In the genomic region with DNA sequence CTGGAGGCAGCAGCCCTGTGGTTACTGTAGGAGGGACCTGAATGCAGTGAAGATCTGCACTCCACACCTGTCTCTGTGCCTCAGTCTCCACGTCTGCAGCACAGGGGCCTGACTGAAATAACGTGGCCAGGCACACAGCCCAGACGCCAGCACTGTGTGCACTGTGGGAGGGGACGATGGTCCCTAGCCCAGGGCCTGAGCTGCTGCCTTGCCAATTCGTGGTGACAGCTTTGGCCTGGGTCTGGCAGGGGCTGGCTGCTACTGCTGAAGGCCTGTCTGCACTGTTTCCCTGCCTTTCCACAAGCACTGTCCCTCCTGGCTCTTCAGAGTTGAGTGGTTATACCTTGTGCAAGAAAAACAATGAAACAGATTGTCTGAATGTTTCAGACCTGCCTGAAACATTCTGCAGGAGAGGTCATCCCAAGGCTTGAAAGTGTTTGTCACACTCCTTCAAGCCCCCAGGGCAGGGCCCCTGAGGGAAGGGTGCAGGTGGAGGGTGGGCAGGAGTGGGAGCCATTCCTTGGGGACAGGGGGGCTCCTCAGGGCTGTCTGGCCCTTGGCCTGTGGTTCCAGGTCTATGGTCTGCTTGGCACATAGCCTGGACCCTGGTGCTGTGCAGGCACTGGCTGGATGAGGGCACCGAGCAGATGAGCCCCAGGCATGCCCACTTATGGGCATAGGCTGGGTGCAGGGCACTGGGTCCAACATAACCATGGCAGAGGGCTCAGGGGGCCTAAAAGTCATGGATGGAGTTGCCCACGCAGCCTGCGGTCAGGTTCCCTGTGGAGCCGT, we compare ENCODE assay signal across 18 cellular contexts. TPM values are rescaled to one million over a fixed set of nuclear protein-coding genes. Genes with fewer than 3 reads are reported as not detected.
A peak's percentile ranks its signal among the peaks of the same experiment; 100 is the strongest.
DNase-seq lines count a peak whose midpoint lies in the region; ATAC-seq and TF ChIP-seq lines count a peak whose summit lies in the region.
"Had no signal": no experiment of that assay in that cellular context is flagged by ENCODE, and none has a peak within 500 bp of the region (broad histone marks: within the 10 kb centered on the region; RNA-seq: fewer than 3 reads in every experiment).

No MANE protein-coding gene starts in this region.

- no peaks in the 10 kb centered on the region for H3K27me3 Mint-ChIP-seq in CD4-positive, CD25-positive, alpha-beta regulatory T cell
- H3K27me3 Mint-ChIP-seq in WTC11 (ENCODE audit: low read depth) (no peaks in the 10 kb centered on the region), natural killer cell (ENCODE audit: low read depth in 2 of 2) (no peaks in the 10 kb centered on the region)
- H3K27me3 Mint-ChIP-seq: activated naive CD8-positive, alpha-beta T cell treated with anti-CD3 and anti-CD28 coated beads for 36 hours; progenitor cell of endocrine pancreas had no signal

- no peak for ATAC-seq in CD4-positive, CD25-positive, alpha-beta regulatory T cell (ENCODE audit: low read depth in 2 of 2)
- ATAC-seq in WTC11 (no peak), natural killer cell (no peak)
- ATAC-seq: body of pancreas, left ventricle myocardium superior had no signal

- intact Hi-C loops in natural killer cell (cut with micrococcal nuclease), result no loop called here

- CTCF ChIA-PET in WTC11 (lab: Charles Lee), result interaction anchor here (0.5 to 1.5 kb wide), 3 partner anchors 10 to 35 kb away, joined by 3 to 5 read pairs (median 3); no protein-coding TSS in a partner anchor

- no peaks in the 10 kb centered on the region for H3K9me3 Mint-ChIP-seq in CD4-positive, CD25-positive, alpha-beta regulatory T cell
- H3K9me3 Mint-ChIP-seq in WTC11 (no peaks in the 10 kb centered on the region), natural killer cell (no peaks in the 10 kb centered on the region)
- H3K9me3 Mint-ChIP-seq: activated B cell treated with CpG ODN at 0.5 μM for 24 hours; activated naive CD8-positive, alpha-beta T cell treated with anti-CD3 and anti-CD28 coated beads for 36 hours; dendritic cell treated with granulocyte-macrophage colony-stimulating factor and Interleukin-4, amounts not matched to agents 40 ng/mL and 50 ng/mL, for 4 days had no signal

- H3K9me3 ChIP-seq in CD4-positive, CD25-positive, alpha-beta regulatory T cell (ENCODE audit: control insufficient read depth in 2 of 2, low read length in 2 of 2), result no peaks in the 10 kb centered on the region
- H3K9me3 ChIP-seq: body of pancreas, esophagus muscularis mucosa had no signal

- peaks cover 50% of the 10 kb centered on the region for H3K4me1 ChIP-seq in CD4-positive, CD25-positive, alpha-beta regulatory T cell (ENCODE audit: control insufficient read depth, insufficient read depth, low read length, poor library complexity, severe bottlenecking)
- H3K4me1 ChIP-seq: body of pancreas had no signal

- H3K27ac Mint-ChIP-seq in CD4-positive, CD25-positive, alpha-beta regulatory T cell, result peak overlapping the region; percentile 97 to 98 (median 97)
- H3K27ac Mint-ChIP-seq in WTC11 (0 out of 2 replicates have a peak overlapping the region, but pooled peaks have one; percentile 15), natural killer cell (peak overlapping the region; percentile 80 to 91)
- H3K27ac Mint-ChIP-seq: activated B cell treated with CpG ODN at 0.5 μM for 24 hours; dendritic cell treated with granulocyte-macrophage colony-stimulating factor and Interleukin-4, amounts not matched to agents 40 ng/mL and 50 ng/mL, for 4 days had no signal

- peak overlapping the region in 1 of 4 donors; percentile 85 for H3K4me3 Mint-ChIP-seq in CD4-positive, CD25-positive, alpha-beta regulatory T cell
- no peak overlapping the region for H3K4me3 Mint-ChIP-seq in WTC11
- H3K4me3 Mint-ChIP-seq in natural killer cell, result peak overlapping the region; percentile 35
- H3K4me3 Mint-ChIP-seq: activated naive CD8-positive, alpha-beta T cell treated with anti-CD3 and anti-CD28 coated beads for 36 hours; dendritic cell treated with granulocyte-macrophage colony-stimulating factor and Interleukin-4, amounts not matched to agents 40 ng/mL and 50 ng/mL, for 4 days had no signal

- peaks cover 9 to 50% (median 32%) of the 10 kb centered on the region in 4 donors for H3K4me1 Mint-ChIP-seq in CD4-positive, CD25-positive, alpha-beta regulatory T cell
- H3K4me1 Mint-ChIP-seq in WTC11, result no peaks in the 10 kb centered on the region
- peaks cover 15 to 19% of the 10 kb centered on the region in 2 donors for H3K4me1 Mint-ChIP-seq in natural killer cell

- DNase-seq in CD4-positive, CD25-positive, alpha-beta regulatory T cell, result no peak
- DNase-seq in G401 (ENCODE audit: low spot score) (peak; percentile 31), WTC11 (ENCODE audit: low spot score) (no peak), natural killer cell (no peak), HUDEP-2 (lab: John Stamatoyannopoulos, UW; ENCODE audit: unreplicated experiment in 76 of 76) (no peak), activated gamma-delta T cell (lab: John Stamatoyannopoulos, UW) (no peak), NCI-H1092 (lab: John Stamatoyannopoulos, UW) (no peak)
- DNase-seq in activated CD4-positive, alpha-beta T cell treated with anti-CD3 and anti-CD28 coated beads, Interleukin-2, amount 50 U/mL, for 1 hour, result no peak
- DNase-seq: activated B cell treated with CpG ODN at 0.5 μM for 24 hours; activated naive CD8-positive, alpha-beta T cell treated with anti-CD3 and anti-CD28 coated beads for 36 hours; body of pancreas; Kasumi-1; left ventricle myocardium superior; NCI-H1417 treated with DMSO at 0.1 percent for 48 hours; T-helper 1 cell had no signal

- POLR2A ChIA-PET in WTC11 (lab: Charles Lee), result no interaction called here

- peaks cover 3% of the 10 kb centered on the region for H3K36me3 Mint-ChIP-seq in CD4-positive, CD25-positive, alpha-beta regulatory T cell
- peaks cover 26% of the 10 kb centered on the region for H3K36me3 Mint-ChIP-seq in WTC11
- H3K36me3 Mint-ChIP-seq in natural killer cell, result no peaks in the 10 kb centered on the region

- peak overlapping the region; percentile 77 for H3K27ac ChIP-seq in CD4-positive, CD25-positive, alpha-beta regulatory T cell (ENCODE audit: insufficient read depth, low read length, poor library complexity, severe bottlenecking)
- H3K27ac ChIP-seq: body of pancreas, esophagus muscularis mucosa had no signal

- TF ChIP-seq CTCF in WTC11 (IDR thresholded peaks at IDR 0.05) (no peak), natural killer cell (IDR thresholded peaks at IDR 0.05) (no peak)

- H3K27me3 ChIP-seq in CD4-positive, CD25-positive, alpha-beta regulatory T cell (ENCODE audit: control insufficient read depth, insufficient read depth, low read length), result no peaks in the 10 kb centered on the region
- H3K27me3 ChIP-seq: body of pancreas, esophagus muscularis mucosa had no signal

- in situ Hi-C loops in G401 (cut with HindIII; ENCODE audit: low sequenced_read_pairs), result no loop called here

- no peak overlapping the region for H3K4me3 ChIP-seq in CD4-positive, CD25-positive, alpha-beta regulatory T cell (ENCODE audit: low read depth, low read length)
- H3K4me3 ChIP-seq: body of pancreas, esophagus muscularis mucosa had no signal

- no peaks in the 10 kb centered on the region for H3K36me3 ChIP-seq in CD4-positive, CD25-positive, alpha-beta regulatory T cell (ENCODE audit: control insufficient read depth, insufficient read depth, low read length)

TF ChIP-seq in WTC11, 78 proteins besides CTCF, POLR2A, EP300 and RAD21 (continues in another document):
- no peak for TF ChIP-seq CREB1 (CRISPR knock-in tag; IDR thresholded peaks at IDR 0.05)
- TF ChIP-seq, protein P1, sequence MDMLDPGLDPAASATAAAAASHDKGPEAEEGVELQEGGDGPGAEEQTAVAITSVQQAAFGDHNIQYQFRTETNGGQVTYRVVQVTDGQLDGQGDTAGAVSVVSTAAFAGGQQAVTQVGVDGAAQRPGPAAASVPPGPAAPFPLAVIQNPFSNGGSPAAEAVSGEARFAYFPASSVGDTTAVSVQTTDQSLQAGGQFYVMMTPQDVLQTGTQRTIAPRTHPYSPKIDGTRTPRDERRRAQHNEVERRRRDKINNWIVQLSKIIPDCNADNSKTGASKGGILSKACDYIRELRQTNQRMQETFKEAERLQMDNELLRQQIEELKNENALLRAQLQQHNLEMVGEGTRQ (CRISPR knock-in tag; IDR thresholded peaks at IDR 0.05), result no peak
- no peak for TF ChIP-seq OVOL2 (CRISPR knock-in tag; IDR thresholded peaks at IDR 0.05; ENCODE audit: borderline replicate concordance)
- TF ChIP-seq, protein P2, sequence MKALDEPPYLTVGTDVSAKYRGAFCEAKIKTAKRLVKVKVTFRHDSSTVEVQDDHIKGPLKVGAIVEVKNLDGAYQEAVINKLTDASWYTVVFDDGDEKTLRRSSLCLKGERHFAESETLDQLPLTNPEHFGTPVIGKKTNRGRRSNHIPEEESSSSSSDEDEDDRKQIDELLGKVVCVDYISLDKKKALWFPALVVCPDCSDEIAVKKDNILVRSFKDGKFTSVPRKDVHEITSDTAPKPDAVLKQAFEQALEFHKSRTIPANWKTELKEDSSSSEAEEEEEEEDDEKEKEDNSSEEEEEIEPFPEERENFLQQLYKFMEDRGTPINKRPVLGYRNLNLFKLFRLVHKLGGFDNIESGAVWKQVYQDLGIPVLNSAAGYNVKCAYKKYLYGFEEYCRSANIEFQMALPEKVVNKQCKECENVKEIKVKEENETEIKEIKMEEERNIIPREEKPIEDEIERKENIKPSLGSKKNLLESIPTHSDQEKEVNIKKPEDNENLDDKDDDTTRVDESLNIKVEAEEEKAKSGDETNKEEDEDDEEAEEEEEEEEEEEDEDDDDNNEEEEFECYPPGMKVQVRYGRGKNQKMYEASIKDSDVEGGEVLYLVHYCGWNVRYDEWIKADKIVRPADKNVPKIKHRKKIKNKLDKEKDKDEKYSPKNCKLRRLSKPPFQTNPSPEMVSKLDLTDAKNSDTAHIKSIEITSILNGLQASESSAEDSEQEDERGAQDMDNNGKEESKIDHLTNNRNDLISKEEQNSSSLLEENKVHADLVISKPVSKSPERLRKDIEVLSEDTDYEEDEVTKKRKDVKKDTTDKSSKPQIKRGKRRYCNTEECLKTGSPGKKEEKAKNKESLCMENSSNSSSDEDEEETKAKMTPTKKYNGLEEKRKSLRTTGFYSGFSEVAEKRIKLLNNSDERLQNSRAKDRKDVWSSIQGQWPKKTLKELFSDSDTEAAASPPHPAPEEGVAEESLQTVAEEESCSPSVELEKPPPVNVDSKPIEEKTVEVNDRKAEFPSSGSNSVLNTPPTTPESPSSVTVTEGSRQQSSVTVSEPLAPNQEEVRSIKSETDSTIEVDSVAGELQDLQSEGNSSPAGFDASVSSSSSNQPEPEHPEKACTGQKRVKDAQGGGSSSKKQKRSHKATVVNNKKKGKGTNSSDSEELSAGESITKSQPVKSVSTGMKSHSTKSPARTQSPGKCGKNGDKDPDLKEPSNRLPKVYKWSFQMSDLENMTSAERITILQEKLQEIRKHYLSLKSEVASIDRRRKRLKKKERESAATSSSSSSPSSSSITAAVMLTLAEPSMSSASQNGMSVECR (CRISPR knock-in tag; IDR thresholded peaks at IDR 0.05; ENCODE audit: borderline replicate concordance), result no peak

RNA-seq across cellular contexts. Expression of a gene that starts 38.7 kb away (rescaled TPM):
- total RNA-seq in CD4-positive, CD25-positive, alpha-beta regulatory T cell, result 108 TPM
- 10 to 100 TPM in 2 of 4 donors, 1 to 10 TPM in 2; 5.1 to 12.7 (median 10.2) TPM for polyA plus RNA-seq in CD4-positive, CD25-positive, alpha-beta regulatory T cell
- total RNA-seq in G401 (2014; rRNA removed; shearing (Covaris generic)), result 38.2 and 47.4 TPM in 2 replicates
- total RNA-seq in WTC11 (2021) (93.5 to 98.9 TPM (median 97.8 TPM) in 3 replicates), natural killer cell (100 to 1,000 TPM in 2 of 3 donors, 10 to 100 TPM in 1; 84.7 to 172 (median 112) TPM)

Comparison
In these comparisons a context has a peak if more than half of its experiments do, and no peak if none do; other contexts are left out.
1. H3K27ac Mint-ChIP-seq: peak in every context shown above with its lines; median percentile 97 in CD4-positive, CD25-positive, alpha-beta regulatory T cell; 86 in natural killer cell; 15 in WTC11.